ENCODE assay signal across 12 cellular contexts in the genomic region with DNA sequence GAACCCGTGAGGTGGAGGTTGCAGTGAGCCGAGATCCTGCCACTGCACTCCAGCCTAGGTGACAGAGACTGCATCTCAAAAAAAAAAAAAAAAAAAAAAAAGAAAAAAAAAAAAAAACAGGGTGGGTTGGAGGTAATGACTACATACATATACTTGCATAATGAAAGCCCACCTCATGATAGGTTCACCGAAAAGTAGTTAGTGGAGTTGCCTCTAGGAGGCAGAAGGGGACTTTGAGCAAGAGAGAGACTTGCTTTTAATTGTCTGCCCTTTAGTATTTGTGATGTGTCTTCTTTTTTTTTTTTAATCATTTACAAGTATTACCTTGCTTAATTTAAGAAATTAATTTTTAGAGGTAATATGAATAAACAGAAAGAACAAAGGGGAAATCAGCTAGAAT.
A peak's percentile ranks its signal among the peaks of the same experiment; 100 is the strongest.
DNase-seq lines count a peak whose midpoint lies in the region; ATAC-seq and TF ChIP-seq lines count a peak whose summit lies in the region.
"Had no signal": no experiment of that assay in that cellular context is flagged by ENCODE, and none has a peak within 500 bp of the region (broad histone marks: within the 10 kb centered on the region; RNA-seq: fewer than 3 reads in every experiment).

No MANE protein-coding gene starts in this region.

- H4K20me1 ChIP-seq in HCT116 (ENCODE audit: insufficient read depth), result no peaks in the 10 kb centered on the region

- in situ Hi-C loops in SK-MEL-5 (cut with HindIII; ENCODE audit: low pct_unique_long_range_greater_than_20kb, low sequenced_read_pairs), result no loop called here

- intact Hi-C loops in HCT116 (cut with micrococcal nuclease), result no loop called here
- intact Hi-C loops in activated naive CD4-positive, alpha-beta T cell treated with anti-CD3 and anti-CD28 coated beads for 36 hours (cut with micrococcal nuclease), result loop anchor here (1.0 to 5.0 kb wide), 3 partner anchors 23 to 292 kb away; a partner anchor contains a TSS

- no peak overlapping the region for H3K4me3 ChIP-seq in BJ (ENCODE audit: low read depth, low read length)
- H3K4me3 ChIP-seq in HCT116 (replicated peaks in 1 of 2; ENCODE audit: low read depth in 1 of 2, low read length in 2 of 2), result no peak overlapping the region
- H3K4me3 ChIP-seq: HAP-1 had no signal

- ATAC-seq in HCT116 (no peak), GM21723 (IDR thresholded peaks at IDR 0.05; ENCODE audit: unreplicated experiment) (no peak)

- TF ChIP-seq RAD21 in HCT116 (IDR thresholded peaks at IDR 0.05; ENCODE audit: low read depth), result peak; percentile 13; the same call in 1 of the 2 replicates

- no peak overlapping the region for H3K9ac ChIP-seq in HCT116 (ENCODE audit: low read length)

- BruUV-seq in HCT116 (replicated peaks; lab: Mats Ljungman, UMichigan), result no TSS peak

- no peak overlapping the region for H3K27ac ChIP-seq in HCT116 (ENCODE audit: low read depth, low read length)

- no peak for DNase-seq in BJ (ENCODE audit: low read depth)
- DNase-seq in HCT116 (ENCODE audit: low read depth, low spot score), result no peak
- DNase-seq in SK-MEL-5 (ENCODE audit: low read depth, low spot score), result peak; percentile 57
- peak; percentile 19 for DNase-seq in glomerular visceral epithelial cell (ENCODE audit: extremely low spot score)
- DNase-seq in T-helper 2 cell treated with Interferon-gamma antibody and Interleukin-4, amounts not matched to agents 5 μg/mL and 100 μg/mL, for 36 hours (ENCODE audit: low spot score), result no peak
- DNase-seq in activated naive CD4-positive, alpha-beta T cell treated with anti-CD3 and anti-CD28 coated beads for 36 hours, result no peak
- no peak for DNase-seq in SKM-1 treated with dmso at 0.1 percent for 144 hours (lab: John Stamatoyannopoulos, UW; ENCODE audit: unreplicated experiment)
- DNase-seq: activated CD4-positive, alpha-beta T cell treated with anti-CD3 and anti-CD28 coated beads for 1 hour; hypothalamus had no signal

- no peaks in the 10 kb centered on the region for H3K79me2 ChIP-seq in HCT116 (ENCODE audit: insufficient read depth, low read length)

- no peaks in the 10 kb centered on the region for H3K9me3 ChIP-seq in HCT116 (ENCODE audit: control insufficient read depth in 1 of 2, insufficient read depth in 1 of 2, low read depth in 1 of 2, low read length in 2 of 2)
- H3K9me3 ChIP-seq: HAP-1 had no signal

- RAD21 ChIA-PET in HCT116 (lab: Charles Lee; ENCODE audit: low non-redundant PET in 1 of 2, low total read pairs in 2 of 2, uncharacterized antibody in 2 of 2, unreplicated experiment in 2 of 2), result interaction anchor here in 1 of 2 experiments (0.6 kb wide), 1 partner anchor 163 kb away, joined by 7 read pairs; no protein-coding TSS in a partner anchor

- no peak for TF ChIP-seq POLR2A in HCT116 (IDR thresholded peaks at IDR 0.05; ENCODE audit: borderline replicate concordance, extremely low read depth, insufficient read depth, insufficient read length)

- no peaks in the 10 kb centered on the region for H3K9me2 ChIP-seq in HCT116 (ENCODE audit: insufficient read depth)

- H3K4me3 Mint-ChIP-seq in T-helper 2 cell treated with Interferon-gamma antibody and Interleukin-4, amounts not matched to agents 5 μg/mL and 100 μg/mL, for 36 hours, result no peak overlapping the region
- no peak overlapping the region for H3K4me3 Mint-ChIP-seq in activated naive CD4-positive, alpha-beta T cell treated with anti-CD3 and anti-CD28 coated beads for 36 hours
- H3K4me3 Mint-ChIP-seq: dendritic cell treated with granulocyte-macrophage colony-stimulating factor and Interleukin-4, amounts not matched to agents 40 ng/mL and 50 ng/mL, for 4 days had no signal

- H3K27ac Mint-ChIP-seq in T-helper 2 cell treated with Interferon-gamma antibody and Interleukin-4, amounts not matched to agents 5 μg/mL and 100 μg/mL, for 36 hours, result no peak overlapping the region
- H3K27ac Mint-ChIP-seq in activated naive CD4-positive, alpha-beta T cell treated with anti-CD3 and anti-CD28 coated beads for 36 hours, result no peak overlapping the region
- H3K27ac Mint-ChIP-seq: dendritic cell treated with granulocyte-macrophage colony-stimulating factor and Interleukin-4, amounts not matched to agents 40 ng/mL and 50 ng/mL, for 4 days had no signal

- 0 out of 2 replicates have a peak, but pooled peaks have one; percentile 12 for TF ChIP-seq CTCF in BJ (IDR thresholded peaks at IDR 0.05; ENCODE audit: insufficient read depth, low read depth, low read length)
- TF ChIP-seq CTCF in HCT116 (IDR thresholded peaks at IDR 0.05 in 2 of 3, conservative IDR thresholded peaks at IDR 0.05 in 1 of 3; ENCODE audit: borderline replicate concordance in 1 of 3, insufficient read depth in 1 of 3, low read depth in 2 of 3, low read length in 2 of 3), result peak in 2 of 3 experiments; percentile 21 to 31; a peak in 2 of 6 replicates

- CTCF ChIA-PET in BJ (lab: Yijun Ruan, JAX) (interaction anchor here (0.6 to 18.7 kb wide), 12 partner anchors 9 to 616 kb away, joined by 3 to 363 read pairs (median 6); a partner anchor contains a TSS), HCT116 (lab: Charles Lee) (interaction anchor here (0.8 to 7.0 kb wide), 7 partner anchors 9 to 193 kb away, joined by 3 to 54 read pairs (median 14); no protein-coding TSS in a partner anchor)
- CTCF ChIA-PET in activated naive CD4-positive, alpha-beta T cell treated with anti-CD3 and anti-CD28 coated beads for 36 hours (lab: Charles Lee), result interaction anchor here (0.6 to 7.3 kb wide), 17 partner anchors 14 to 221 kb away, joined by 3 to 84 read pairs (median 4); no protein-coding TSS in a partner anchor

- no peaks in the 10 kb centered on the region; a peak in 1 of 4 replicates for H3K4me1 ChIP-seq in HCT116 (ENCODE audit: control insufficient read depth in 1 of 2, insufficient read depth in 2 of 2, low read length in 2 of 2)
- H3K4me1 ChIP-seq: HAP-1 had no signal

- H3K4me2 ChIP-seq in HCT116 (ENCODE audit: low read length), result no peak overlapping the region

- H2AFZ ChIP-seq in HCT116 (ENCODE audit: low read depth, low read length, poor library complexity, severe bottlenecking), result no peak overlapping the region

- H3K27me3 ChIP-seq in BJ (ENCODE audit: control insufficient read depth, insufficient read depth, low read length) (0 out of 2 replicates have a peak, but pooled peaks cover 1% of the 10 kb centered on the region), HCT116 (ENCODE audit: insufficient read depth, low read length) (no peaks in the 10 kb centered on the region)

- H3K36me3 ChIP-seq in BJ (ENCODE audit: control insufficient read depth, insufficient read depth, low read length) (no peaks in the 10 kb centered on the region), HCT116 (ENCODE audit: control insufficient read depth in 1 of 2, insufficient read depth in 2 of 2, low read length in 2 of 2) (no peaks in the 10 kb centered on the region)

- H3K4me1 Mint-ChIP-seq in T-helper 2 cell treated with Interferon-gamma antibody and Interleukin-4, amounts not matched to agents 5 μg/mL and 100 μg/mL, for 36 hours (ENCODE audit: low read depth), result no peaks in the 10 kb centered on the region
- H3K4me1 Mint-ChIP-seq in activated naive CD4-positive, alpha-beta T cell treated with anti-CD3 and anti-CD28 coated beads for 36 hours (ENCODE audit: low read depth), result peaks cover 7% of the 10 kb centered on the region

- POLR2A ChIA-PET in BJ (lab: Charles Lee), result no interaction called here
- POLR2A ChIA-PET in HCT116 (lab: Charles Lee), result no interaction called here

- no peaks in the 10 kb centered on the region for H3K27me3 Mint-ChIP-seq in T-helper 2 cell treated with Interferon-gamma antibody and Interleukin-4, amounts not matched to agents 5 μg/mL and 100 μg/mL, for 36 hours (ENCODE audit: low read depth)
- H3K27me3 Mint-ChIP-seq in activated naive CD4-positive, alpha-beta T cell treated with anti-CD3 and anti-CD28 coated beads for 36 hours (ENCODE audit: low read depth), result no peaks in the 10 kb centered on the region
- H3K27me3 Mint-ChIP-seq: dendritic cell treated with granulocyte-macrophage colony-stimulating factor and Interleukin-4, amounts not matched to agents 40 ng/mL and 50 ng/mL, for 4 days had no signal

- no peaks in the 10 kb centered on the region for H3K9me3 Mint-ChIP-seq in T-helper 2 cell treated with Interferon-gamma antibody and Interleukin-4, amounts not matched to agents 5 μg/mL and 100 μg/mL, for 36 hours
- H3K9me3 Mint-ChIP-seq in activated naive CD4-positive, alpha-beta T cell treated with anti-CD3 and anti-CD28 coated beads for 36 hours, result no peaks in the 10 kb centered on the region
- H3K9me3 Mint-ChIP-seq: dendritic cell treated with granulocyte-macrophage colony-stimulating factor and Interleukin-4, amounts not matched to agents 40 ng/mL and 50 ng/mL, for 4 days had no signal

- H3K36me3 Mint-ChIP-seq in T-helper 2 cell treated with Interferon-gamma antibody and Interleukin-4, amounts not matched to agents 5 μg/mL and 100 μg/mL, for 36 hours (ENCODE audit: low read depth), result no peaks in the 10 kb centered on the region
- peaks cover 18% of the 10 kb centered on the region for H3K36me3 Mint-ChIP-seq in activated naive CD4-positive, alpha-beta T cell treated with anti-CD3 and anti-CD28 coated beads for 36 hours (ENCODE audit: low read depth)

TF ChIP-seq in HCT116, 20 proteins besides CTCF, POLR2A, EP300 and RAD21 (continues in another document):
- no peak for TF ChIP-seq ELF1 (IDR thresholded peaks at IDR 0.05; ENCODE audit: borderline replicate concordance, low read depth)
- no peak for TF ChIP-seq EGR1 (IDR thresholded peaks at IDR 0.05; ENCODE audit: low read depth)
- TF ChIP-seq SP1 (IDR thresholded peaks at IDR 0.05; ENCODE audit: low read depth), result no peak

Comparison
In these comparisons a context has a peak if more than half of its experiments do, and no peak if none do; other contexts are left out.
1. DNase-seq: peak in SK-MEL-5 (single experiment) and glomerular visceral epithelial cell (single experiment); none in BJ (single experiment), HCT116 (single experiment), T-helper 2 cell treated with Interferon-gamma antibody and Interleukin-4, amounts not matched to agents 5 μg/mL and 100 μg/mL, for 36 hours (single experiment), activated naive CD4-positive, alpha-beta T cell treated with anti-CD3 and anti-CD28 coated beads for 36 hours (single experiment) and SKM-1 treated with dmso at 0.1 percent for 144 hours (single experiment).